In the genomic region with DNA sequence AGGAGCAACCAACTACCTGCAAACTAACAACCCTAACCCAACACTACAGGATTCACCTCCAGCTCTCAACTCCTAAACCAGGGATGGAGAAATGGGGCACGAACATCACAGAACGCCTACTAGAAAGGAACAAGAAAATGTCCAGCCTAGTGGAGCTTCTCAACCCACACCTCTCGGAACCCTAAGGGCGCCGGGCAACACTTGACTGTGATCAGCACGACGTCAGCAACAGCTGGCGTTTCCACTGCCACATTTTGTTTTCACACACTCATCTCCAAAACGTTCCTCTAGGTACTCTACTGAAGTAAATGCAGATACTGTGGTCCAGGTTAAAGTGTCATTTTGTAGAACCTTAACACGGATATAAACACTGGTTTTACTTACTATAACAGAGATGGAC, we compare ENCODE assay signal across 32 cellular contexts. TPM values are rescaled to one million over a fixed set of nuclear protein-coding genes. Genes with fewer than 3 reads are reported as not detected.
"Had no signal": no experiment of that assay in that cellular context is flagged by ENCODE, and none has a peak within 500 bp of the region (broad histone marks: within the 10 kb centered on the region; RNA-seq: fewer than 3 reads in every experiment).

No MANE protein-coding gene starts in this region.

- H3K4me3 ChIP-seq: esophagus muscularis mucosa, gastrocnemius medialis had no signal

- H3K27ac ChIP-seq: brain microvascular endothelial cell, esophagus muscularis mucosa, foreskin keratinocyte, gastrocnemius medialis had no signal

- FAIRE-seq: astrocyte, colon had no signal

- H3K9me3 ChIP-seq: esophagus muscularis mucosa, gastrocnemius medialis had no signal

- H3K4me1 ChIP-seq: foreskin keratinocyte had no signal

- H3K9me3 Mint-ChIP-seq: activated CD4-positive, alpha-beta memory T cell treated with anti-CD3 and anti-CD28 coated beads for 36 hours; activated CD4-positive, alpha-beta T cell treated with anti-CD3 and anti-CD28 coated beads, Interleukin-2, amount 10 ng/mL, durations not matched to agents 24 days and 14 days; activated T-cell treated with anti-CD3 and anti-CD28 coated beads, Interleukin-2, amount 50 U/mL, for 4 hours; effector memory CD8-positive, alpha-beta T cell had no signal

- ATAC-seq: activated CD4-positive, alpha-beta T cell treated with anti-CD3 and anti-CD28 coated beads for 36 hours; activated CD8-positive, alpha-beta memory T cell treated with anti-CD3 and anti-CD28 coated beads, Interleukin-2, amount 10 ng/mL, durations not matched to agents 7 days and 5 days; activated CD8-positive, alpha-beta T cell treated with anti-CD3 and anti-CD28 coated beads, Interleukin-2, amount 10 ng/mL, durations not matched to agents 7 days and 5 days; activated T-cell treated with anti-CD3 and anti-CD28 coated beads, Interleukin-2, amount 50 U/mL, for 4 hours; effector memory CD8-positive, alpha-beta T cell; foreskin keratinocyte; gastrocnemius medialis had no signal

- H3K4me3 Mint-ChIP-seq: activated CD4-positive, alpha-beta memory T cell treated with anti-CD3 and anti-CD28 coated beads for 36 hours; activated CD4-positive, alpha-beta T cell treated with anti-CD3 and anti-CD28 coated beads for 36 hours; activated CD4-positive, alpha-beta T cell treated with anti-CD3 and anti-CD28 coated beads, Interleukin-2, amount 10 ng/mL, durations not matched to agents 24 days and 14 days; activated CD8-positive, alpha-beta memory T cell treated with anti-CD3 and anti-CD28 coated beads, Interleukin-2, amount 10 ng/mL, durations not matched to agents 7 days and 5 days; activated CD8-positive, alpha-beta T cell treated with anti-CD3 and anti-CD28 coated beads, Interleukin-2, amount 10 ng/mL, durations not matched to agents 7 days and 5 days; activated T-cell treated with anti-CD3 and anti-CD28 coated beads, Interleukin-2, amount 50 U/mL, for 4 hours; effector memory CD8-positive, alpha-beta T cell had no signal

- H3K27me3 Mint-ChIP-seq: activated CD4-positive, alpha-beta memory T cell treated with anti-CD3 and anti-CD28 coated beads for 36 hours; activated CD4-positive, alpha-beta T cell treated with anti-CD3 and anti-CD28 coated beads for 36 hours; activated CD4-positive, alpha-beta T cell treated with anti-CD3 and anti-CD28 coated beads, Interleukin-2, amount 10 ng/mL, durations not matched to agents 24 days and 14 days; activated CD8-positive, alpha-beta memory T cell treated with anti-CD3 and anti-CD28 coated beads, Interleukin-2, amount 10 ng/mL, durations not matched to agents 7 days and 5 days; activated naive CD8-positive, alpha-beta T cell; effector memory CD8-positive, alpha-beta T cell had no signal

- H3K27ac Mint-ChIP-seq: activated CD4-positive, alpha-beta memory T cell treated with anti-CD3 and anti-CD28 coated beads for 36 hours; activated CD4-positive, alpha-beta T cell treated with anti-CD3 and anti-CD28 coated beads for 36 hours; activated CD4-positive, alpha-beta T cell treated with anti-CD3 and anti-CD28 coated beads, Interleukin-2, amount 10 ng/mL, durations not matched to agents 24 days and 14 days; activated CD8-positive, alpha-beta memory T cell treated with anti-CD3 and anti-CD28 coated beads, Interleukin-2, amount 10 ng/mL, durations not matched to agents 7 days and 5 days; activated CD8-positive, alpha-beta T cell treated with anti-CD3 and anti-CD28 coated beads, Interleukin-2, amount 10 ng/mL, durations not matched to agents 7 days and 5 days; activated naive CD8-positive, alpha-beta T cell; effector memory CD8-positive, alpha-beta T cell had no signal

- H3K27me3 ChIP-seq: brain microvascular endothelial cell, esophagus muscularis mucosa, foreskin keratinocyte, gastrocnemius medialis had no signal

- DNase-seq: activated CD4-positive, alpha-beta memory T cell treated with anti-CD3 and anti-CD28 coated beads for 36 hours; activated CD4-positive, alpha-beta T cell treated with anti-CD3 and anti-CD28 coated beads for 36 hours; activated CD4-positive, alpha-beta T cell treated with anti-CD3 and anti-CD28 coated beads, Interleukin-2, amount 10 ng/mL, durations not matched to agents 24 days and 14 days; activated CD4-positive, CD25-positive, alpha-beta regulatory T cell; activated CD4-positive, CD25-positive, alpha-beta regulatory T cell treated with anti-CD3 and anti-CD28 coated beads, Interleukin-2, amount 50 U/mL, for 72 hours; activated CD8-positive, alpha-beta memory T cell treated with anti-CD3 and anti-CD28 coated beads, Interleukin-2, amount 10 ng/mL, durations not matched to agents 7 days and 5 days; activated CD8-positive, alpha-beta memory T cell treated with anti-CD3 and anti-CD28 coated beads, Interleukin-2, amount 50 U/mL, for 4 hours; activated CD8-positive, alpha-beta T cell treated with anti-CD3 and anti-CD28 coated beads, Interleukin-2, amount 10 ng/mL, durations not matched to agents 7 days and 5 days; activated effector memory CD4-positive, alpha-beta T cell treated with Interleukin-2 at 50 U/mL for 16 hours; activated gamma-delta T cell treated with Interleukin-2 at 50 U/mL for 16 hours; activated naive CD4-positive, alpha-beta T cell treated with anti-CD3 and anti-CD28 coated beads, Interleukin-2, amount 50 U/mL, for 16 hours; activated naive CD4-positive, alpha-beta T cell treated with Interleukin-2 at 50 U/mL for 16 hours; activated T-cell treated with anti-CD3 and anti-CD28 coated beads, Interleukin-2, amount 50 U/mL, for 4 hours; amniotic stem cell; anterior cingulate cortex; brain microvascular endothelial cell; caudate nucleus; cortex of kidney; dermis blood vessel endothelial cell; effector CD4-positive, alpha-beta T cell; effector memory CD8-positive, alpha-beta T cell; erythroblast; foreskin keratinocyte; gastrocnemius medialis; glutamatergic neuron; T-helper 2 cell had no signal

RNA-seq across cellular contexts. Expression of a gene that starts 41.0 kb away (rescaled TPM):
- total RNA-seq: activated CD8-positive, alpha-beta T cell treated with anti-CD3 and anti-CD28 coated beads, Interleukin-2, amount 10 ng/mL, durations not matched to agents 7 days and 5 days; astrocyte; chondrocyte; foreskin keratinocyte; T-helper 1 cell treated with Interleukin-12 subunit alpha and Interleukin-12 subunit beta and Interleukin-4 antibody, amounts not matched to agents 30 ng/mL and 1 ng/mL, for 36 hours had no signal
- polyA plus RNA-seq: foreskin keratinocyte had no signal
